Comparison of ENCODE assay signal across 1 cellular context in genomic region chrX:23434356-23434884, GRCh38.
TF ChIP-seq lines count a peak whose summit lies in the region.

No MANE protein-coding gene starts in this region.

TF ChIP-seq in H1, 55 proteins besides CTCF, POLR2A, EP300 and RAD21 (continued from another document):
- TF ChIP-seq, protein P1, sequence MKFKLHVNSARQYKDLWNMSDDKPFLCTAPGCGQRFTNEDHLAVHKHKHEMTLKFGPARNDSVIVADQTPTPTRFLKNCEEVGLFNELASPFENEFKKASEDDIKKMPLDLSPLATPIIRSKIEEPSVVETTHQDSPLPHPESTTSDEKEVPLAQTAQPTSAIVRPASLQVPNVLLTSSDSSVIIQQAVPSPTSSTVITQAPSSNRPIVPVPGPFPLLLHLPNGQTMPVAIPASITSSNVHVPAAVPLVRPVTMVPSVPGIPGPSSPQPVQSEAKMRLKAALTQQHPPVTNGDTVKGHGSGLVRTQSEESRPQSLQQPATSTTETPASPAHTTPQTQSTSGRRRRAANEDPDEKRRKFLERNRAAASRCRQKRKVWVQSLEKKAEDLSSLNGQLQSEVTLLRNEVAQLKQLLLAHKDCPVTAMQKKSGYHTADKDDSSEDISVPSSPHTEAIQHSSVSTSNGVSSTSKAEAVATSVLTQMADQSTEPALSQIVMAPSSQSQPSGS (IDR thresholded peaks at IDR 0.05; ENCODE audit: low read length) = no peak
- TF ChIP-seq JUN (IDR thresholded peaks at IDR 0.05; ENCODE audit: low read depth, low read length) (no peak), SAP30 (IDR thresholded peaks at IDR 0.05; ENCODE audit: insufficient read depth, insufficient replicate concordance, low read length) (no peak), GTF2F1 (IDR thresholded peaks at IDR 0.05; ENCODE audit: borderline replicate concordance, low read depth, low read length) (no peak), CHD7 (IDR thresholded peaks at IDR 0.05; ENCODE audit: insufficient replicate concordance, low read length) (no peak), CBX8 (IDR thresholded peaks at IDR 0.05; ENCODE audit: borderline replicate concordance, low read depth, low read length) (no peak), KDM1A (IDR thresholded peaks at IDR 0.05; ENCODE audit: borderline replicate concordance, low read length) (no peak)
